Comparison of ENCODE assay signal across 17 cellular contexts in the genomic region with DNA sequence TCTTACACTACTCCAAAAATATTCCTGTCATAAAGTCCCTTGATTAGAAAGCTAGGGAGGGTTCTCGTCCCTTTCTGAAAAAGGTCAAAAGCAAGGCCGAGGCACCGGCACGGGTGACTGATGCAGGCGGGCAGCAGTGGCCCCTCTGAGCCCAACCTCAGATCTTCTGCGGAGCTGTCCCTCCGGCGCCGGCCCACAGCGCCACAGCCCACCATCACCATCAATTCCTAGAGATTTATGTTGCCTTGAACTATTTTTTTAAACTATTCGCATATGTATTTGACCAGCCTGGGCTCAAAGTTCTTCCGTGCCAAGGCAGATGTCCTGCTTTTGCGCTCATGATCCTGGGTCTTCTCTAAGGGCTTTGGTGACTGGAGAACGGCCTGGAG. TPM values are rescaled to one million over a fixed set of nuclear protein-coding genes. Genes with fewer than 3 reads are reported as not detected.
A peak's percentile ranks its signal among the peaks of the same experiment; 100 is the strongest.
DNase-seq lines count a peak whose midpoint lies in the region; ATAC-seq and TF ChIP-seq lines count a peak whose summit lies in the region.
"Had no signal": no experiment of that assay in that cellular context is flagged by ENCODE, and none has a peak within 500 bp of the region (broad histone marks: within the 10 kb centered on the region; RNA-seq: fewer than 3 reads in every experiment).

No MANE protein-coding gene starts in this region.

- H3K56ac ChIP-seq in H9 (ENCODE audit: insufficient read length, low read depth, low read length), result no peak overlapping the region

- H3K14ac ChIP-seq in H9 (ENCODE audit: insufficient read depth, low read length), result no peak overlapping the region

- no peak overlapping the region for H2BK15ac ChIP-seq in H9 (ENCODE audit: low read depth, low read length)

- H3K4me1 ChIP-seq in H9 (ENCODE audit: insufficient read depth, low read length) (no peaks in the 10 kb centered on the region), vagina (no peaks in the 10 kb centered on the region)
- H3K4me1 ChIP-seq: BE2C had no signal

- TF ChIP-seq CTCF in H9 (conservative IDR thresholded peaks at IDR 0.05) (no peak), progenitor cell of endocrine pancreas (IDR thresholded peaks at IDR 0.05; ENCODE audit: unreplicated experiment) (no peak), vagina (IDR thresholded peaks at IDR 0.05) (no peak)

- H3K79me1 ChIP-seq in H9 (ENCODE audit: insufficient read depth, low read depth, low read length, poor library complexity, severe bottlenecking), result no peaks in the 10 kb centered on the region

- peak overlapping the region; percentile 3 to 44 (median 40); a peak in 6 of 7 replicates for H3K27ac Mint-ChIP-seq in H9
- peak overlapping the region; percentile 11 for H3K27ac Mint-ChIP-seq in progenitor cell of endocrine pancreas
- H3K27ac Mint-ChIP-seq: CD4-positive, alpha-beta memory T cell had no signal

- H3K9me3 ChIP-seq in H9 (ENCODE audit: control insufficient read depth, low read depth, low read length), result no peaks in the 10 kb centered on the region
- no peaks in the 10 kb centered on the region for H3K9me3 ChIP-seq in vagina
- H3K9me3 ChIP-seq: BE2C; BLaER1 treated with 17β-estradiol and CSF1 and Interleukin-3, amounts not matched to agents 10 nM and 100 nM had no signal

- no peak overlapping the region for H4K91ac ChIP-seq in H9 (ENCODE audit: insufficient read length, low read depth, low read length)

- no peak overlapping the region for H2AFZ ChIP-seq in H9 (ENCODE audit: low read length)

- TF ChIP-seq POLR2A in vagina (IDR thresholded peaks at IDR 0.05), result no peak

- H3K9ac ChIP-seq in H9 (ENCODE audit: extremely low read depth, insufficient read length, low read length), result no peak overlapping the region
- H3K9ac ChIP-seq: BLaER1 treated with 17β-estradiol and CSF1 and Interleukin-3, amounts not matched to agents 10 nM and 100 nM had no signal

- no peaks in the 10 kb centered on the region for H3K9me3 Mint-ChIP-seq in H9
- no peaks in the 10 kb centered on the region for H3K9me3 Mint-ChIP-seq in progenitor cell of endocrine pancreas (ENCODE audit: low read depth)

- no peak overlapping the region for H3K23ac ChIP-seq in H9 (ENCODE audit: insufficient read length, low read depth, low read length)

- H3K4me2 ChIP-seq in H9 (ENCODE audit: insufficient read depth, insufficient read length, low read length), result no peak overlapping the region
- H3K4me2 ChIP-seq: BLaER1 treated with 17β-estradiol and CSF1 and Interleukin-3, amounts not matched to agents 10 nM and 100 nM had no signal

- H2BK12ac ChIP-seq in H9 (ENCODE audit: insufficient read length, low read depth, low read length), result no peak overlapping the region

- peaks cover 8% of the 10 kb centered on the region in 2 experiments for H3K4me1 Mint-ChIP-seq in H9
- no peaks in the 10 kb centered on the region for H3K4me1 Mint-ChIP-seq in progenitor cell of endocrine pancreas (ENCODE audit: low read depth)
- H3K4me1 Mint-ChIP-seq: CD4-positive, alpha-beta memory T cell had no signal

- H4K8ac ChIP-seq in H9 (replicated peaks; ENCODE audit: insufficient read length, low read depth, low read length), result no peak overlapping the region

- no peaks in the 10 kb centered on the region for H3K79me2 ChIP-seq in H9 (ENCODE audit: insufficient read depth, low read length)

- H3K4ac ChIP-seq in H9 (ENCODE audit: low read depth, low read length), result no peak overlapping the region

- H3K4me3 Mint-ChIP-seq in H9, result no peak overlapping the region
- H3K4me3 Mint-ChIP-seq in progenitor cell of endocrine pancreas (ENCODE audit: low read depth), result no peak overlapping the region
- H3K4me3 Mint-ChIP-seq: CD4-positive, alpha-beta memory T cell had no signal

- no peaks in the 10 kb centered on the region for H4K20me1 ChIP-seq in H9 (ENCODE audit: control insufficient read depth, insufficient read depth, insufficient read length)

- no CpG with 5 or more reads among the region's 14 CpGs for WGBS in H9 (ENCODE audit: extremely low coverage, insufficient read length, low lambda C conversion rate)

- intact Hi-C loops in vagina (cut with DNase I), result no loop called here

- H2AK5ac ChIP-seq in H9 (ENCODE audit: insufficient read length, low read length), result no peak overlapping the region

- no peak overlapping the region for H4K5ac ChIP-seq in H9 (ENCODE audit: insufficient read length, low read depth, low read length)

- no peak overlapping the region for H3K27ac ChIP-seq in H9 (ENCODE audit: insufficient read length, low read depth, low read length)
- no peak overlapping the region for H3K27ac ChIP-seq in vagina
- H3K27ac ChIP-seq: BLaER1 treated with 17β-estradiol and CSF1 and Interleukin-3, amounts not matched to agents 10 nM and 100 nM had no signal

- H3K36me3 Mint-ChIP-seq in H9 (ENCODE audit: insufficient read depth in 1 of 3, low read depth in 3 of 3) (peaks cover 7 to 18% (median 17%) of the 10 kb centered on the region in 3 experiments; a peak in 6 of 7 replicates), progenitor cell of endocrine pancreas (ENCODE audit: insufficient read depth) (peaks cover 11% of the 10 kb centered on the region)
- H3K36me3 Mint-ChIP-seq: CD4-positive, alpha-beta memory T cell had no signal

- no peak for ATAC-seq in HG02623 (IDR thresholded peaks at IDR 0.05; ENCODE audit: unreplicated experiment)
- no peak for ATAC-seq in GM18498 (IDR thresholded peaks at IDR 0.05; ENCODE audit: unreplicated experiment)
- ATAC-seq: HCT116 had no signal

- no peak overlapping the region for H3T11ph ChIP-seq in H9 (ENCODE audit: low read length)

- H3K27me3 Mint-ChIP-seq in H9 (ENCODE audit: low read depth) (no peaks in the 10 kb centered on the region), progenitor cell of endocrine pancreas (no peaks in the 10 kb centered on the region)
- H3K27me3 Mint-ChIP-seq: CD4-positive, alpha-beta memory T cell had no signal

- H3K36me3 ChIP-seq in vagina, result peaks cover 0 to 13% of the 10 kb centered on the region in 2 donors
- H3K36me3 ChIP-seq: BE2C had no signal

- no peak overlapping the region for H3K4me3 ChIP-seq in vagina
- H3K4me3 ChIP-seq: BLaER1 treated with 17β-estradiol and CSF1 and Interleukin-3, amounts not matched to agents 10 nM and 100 nM had no signal

- no peak overlapping the region for H3K18ac ChIP-seq in H9 (ENCODE audit: insufficient read length, low read depth, low read length)

- no peaks in the 10 kb centered on the region for H3K27me3 ChIP-seq in H9 (ENCODE audit: insufficient read depth, low read length)
- H3K27me3 ChIP-seq in vagina, result no peaks in the 10 kb centered on the region
- H3K27me3 ChIP-seq: BE2C; BLaER1 treated with 17β-estradiol and CSF1 and Interleukin-3, amounts not matched to agents 10 nM and 100 nM had no signal

- no peak overlapping the region for H2BK20ac ChIP-seq in H9 (ENCODE audit: low read depth, low read length, poor library complexity, severe bottlenecking)

- H3K23me2 ChIP-seq in H9 (ENCODE audit: insufficient read length, low read depth, low read length, poor library complexity, severe bottlenecking), result no peaks in the 10 kb centered on the region

- no peak overlapping the region for H2BK5ac ChIP-seq in H9 (ENCODE audit: insufficient read length, low read length)

- DNase-seq in H9 (no peak), mesenteric fat pad (ENCODE audit: low spot score) (peak; percentile 64), progenitor cell of endocrine pancreas (ENCODE audit: low spot score, unreplicated experiment) (no peak), T-helper 1 cell (no peak), vagina (ENCODE audit: extremely low spot score in 2 of 2) (no peak)
- DNase-seq: AML-193; BE2C; Calu3; CD4-positive, alpha-beta memory T cell; COR-L47; DMS153; DND-41; GOT3 had no signal

- no peak overlapping the region for H2BK120ac ChIP-seq in H9 (ENCODE audit: low read depth, low read length, poor library complexity, severe bottlenecking)

RNA-seq across cellular contexts. Expression of a gene that starts 26.8 kb away (rescaled TPM):
- total RNA-seq in H9 (2021), result 4.8 and 5.4 TPM in 2 replicates
- 4.4 TPM for total RNA-seq in mesenteric fat pad
- total RNA-seq in progenitor cell of endocrine pancreas, result 11.1 and 15.7 TPM in 2 replicates
- 8.1 TPM for total RNA-seq in vagina

RNA-seq across cellular contexts. Expression of a gene that starts 57.5 kb away (rescaled TPM):
- total RNA-seq in H9 (2021) (73.5 and 75.8 TPM in 2 replicates), mesenteric fat pad (44.8 TPM), progenitor cell of endocrine pancreas (44.6 and 44.8 TPM in 2 replicates), vagina (38.3 TPM)
